In the genomic region with DNA sequence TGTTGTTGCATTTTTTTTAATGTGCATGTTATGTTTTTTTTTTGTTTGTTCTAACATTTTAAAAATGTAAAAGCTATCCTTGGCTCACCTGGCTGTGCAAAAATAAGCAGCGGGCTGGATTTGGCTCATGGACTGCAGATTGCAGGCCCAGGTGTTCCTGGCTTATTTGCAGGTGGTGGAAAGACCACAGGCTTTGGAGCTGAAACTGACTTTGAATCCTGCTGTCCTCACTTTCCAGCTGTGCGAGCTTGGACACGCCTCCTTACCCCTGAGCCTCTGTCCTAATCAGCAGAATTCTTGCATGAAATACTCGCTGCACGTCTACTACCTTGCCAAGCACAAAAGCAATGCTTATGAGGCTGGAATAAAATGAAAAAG, we compare ENCODE assay signal across 30 cellular contexts.
DNase-seq lines count a peak whose midpoint lies in the region; ATAC-seq, FAIRE-seq and TF ChIP-seq lines count a peak whose summit lies in the region.
"Had no signal": no experiment of that assay in that cellular context is flagged by ENCODE, and none has a peak within 500 bp of the region (broad histone marks: within the 10 kb centered on the region; RNA-seq: fewer than 3 reads in every experiment).

No MANE protein-coding gene starts in this region.

- 79% methylated on average over 5 of the region's 5 CpGs for WGBS in mesenchymal stem cell

- DNase-seq in PC-3, result no peak
- peak; percentile 68 for DNase-seq in epithelial cell of esophagus (ENCODE audit: low read depth)
- DNase-seq in mesenchymal stem cell, result no peak
- DNase-seq in urothelium cell line (ENCODE audit: low spot score), result no peak
- no peak for DNase-seq in dorsolateral prefrontal cortex
- DNase-seq in substantia nigra (lab: John Stamatoyannopoulos, UW), result no peak
- DNase-seq in activated T-cell treated with anti-CD3 and anti-CD28 coated beads, Interleukin-2, amount 50 U/mL, for 4 hours, result no peak
- DNase-seq: ACHN; activated CD4-positive, alpha-beta T cell treated with anti-CD3 and anti-CD28 coated beads for 48 hours; activated CD8-positive, alpha-beta memory T cell treated with anti-CD3 and anti-CD28 coated beads for 24 hours; activated gamma-delta T cell treated with Interleukin-2 at 50 U/mL for 16 hours; BE2C; DMS153; effector memory CD4-positive, alpha-beta T cell; GOT3; heart left ventricle; naive B cell; NCI-H1092 treated with DMSO at 0.1 percent for 48 hours; NCI-H1930; NCI-H345; NCI-H774; small intestine; stimulated activated CD4-positive, alpha-beta T cell treated with anti-CD3 and anti-CD28 coated beads, Interleukin-1b, Interleukin-23, amount 100 ng/mL, for 48 hours; stimulated activated CD8-positive, alpha-beta memory T cell treated with anti-CD3 and anti-CD28 coated beads, Interleukin-4, amount 100 ng/mL, for 48 hours; stimulated activated naive CD8-positive, alpha-beta T cell treated with anti-CD3 and anti-CD28 coated beads, Interleukin-15, amount 100 ng/mL, for 72 hours; tibial artery had no signal

- POLR2A ChIA-PET in PC-3 (lab: Charles Lee; ENCODE audit: unreplicated experiment), result no interaction called here

- H3K4me1 ChIP-seq in PC-3 (ENCODE audit: insufficient read depth, low read length), result peaks cover 54% of the 10 kb centered on the region
- peaks cover 34% of the 10 kb centered on the region for H3K4me1 ChIP-seq in mesenchymal stem cell (ENCODE audit: control insufficient read depth, insufficient read depth, low read depth, low read length)

- no peaks in the 10 kb centered on the region for H3K9me3 ChIP-seq in PC-3 (ENCODE audit: low read length)
- no peaks in the 10 kb centered on the region for H3K9me3 ChIP-seq in mesenchymal stem cell (ENCODE audit: control insufficient read depth, low read length)
- H3K9me3 ChIP-seq: BE2C, heart left ventricle, tibial artery had no signal

- H3K4me2 ChIP-seq in PC-3 (ENCODE audit: low read length) (peak overlapping the region; percentile 4; the same call in 1 of the 2 replicates), mesenchymal stem cell (ENCODE audit: low read length, poor library complexity, severe bottlenecking) (no peak overlapping the region)

- ATAC-seq in PC-3, result no peak
- ATAC-seq in activated T-cell treated with anti-CD3 and anti-CD28 coated beads, Interleukin-2, amount 50 U/mL, for 4 hours, result no peak
- ATAC-seq: esophagus mucosa; heart left ventricle; stimulated activated naive CD8-positive, alpha-beta T cell treated with anti-CD3 and anti-CD28 coated beads, Interleukin-15, amount 100 ng/mL, for 72 hours had no signal

- H2BK15ac ChIP-seq in mesenchymal stem cell (ENCODE audit: low read depth, poor library complexity, severe bottlenecking), result no peak overlapping the region

- no TSS peak for BruUV-seq in PC-3 (replicated peaks; lab: Mats Ljungman, UMichigan)

- H3K27me3 ChIP-seq in PC-3 (ENCODE audit: low read length) (no peaks in the 10 kb centered on the region), mesenchymal stem cell (ENCODE audit: control insufficient read depth in 1 of 2, insufficient read depth in 1 of 2, low read length in 2 of 2) (peaks cover 0 to 5% of the 10 kb centered on the region in 2 experiments), dorsolateral prefrontal cortex (peaks cover 0 to 4% (median 0%) of the 10 kb centered on the region in 45 donors)
- H3K27me3 ChIP-seq: BE2C, heart left ventricle, tibial artery had no signal

- no peaks in the 10 kb centered on the region for H3K9me2 ChIP-seq in PC-3 (replicated peaks; ENCODE audit: low read length)

- CTCF ChIA-PET in PC-3 (lab: Charles Lee), result interaction anchor here (0.6 kb wide), 1 partner anchor 916 kb away, joined by 4 read pairs; no protein-coding TSS in a partner anchor

- no peak overlapping the region for H2BK12ac ChIP-seq in mesenchymal stem cell (ENCODE audit: low read length in 2 of 2)

- H4K91ac ChIP-seq in mesenchymal stem cell (ENCODE audit: low read length), result no peak overlapping the region

- H3K27me3 Mint-ChIP-seq in activated T-cell treated with anti-CD3 and anti-CD28 coated beads, Interleukin-2, amount 50 U/mL, for 4 hours (ENCODE audit: low read depth), result peaks cover 16% of the 10 kb centered on the region

- no peaks in the 10 kb centered on the region for H4K20me1 ChIP-seq in PC-3 (ENCODE audit: low read length)

- H3K4me3 ChIP-seq in PC-3 (ENCODE audit: low read length) (no peak overlapping the region), epithelial cell of esophagus (ENCODE audit: low read length) (no peak overlapping the region), mesenchymal stem cell (ENCODE audit: insufficient read depth in 1 of 2, low read depth in 1 of 2, low read length in 2 of 2) (no peak overlapping the region), dorsolateral prefrontal cortex (no peak overlapping the region)
- H3K4me3 ChIP-seq: heart left ventricle, tibial artery had no signal

- H3K36me3 ChIP-seq in PC-3 (ENCODE audit: low read depth, low read length), result no peaks in the 10 kb centered on the region
- H3K36me3 ChIP-seq in mesenchymal stem cell (ENCODE audit: control insufficient read depth in 1 of 2, insufficient read depth in 2 of 2, low read depth in 1 of 2, low read length in 2 of 2), result no peaks in the 10 kb centered on the region
- H3K36me3 ChIP-seq: BE2C, heart left ventricle, tibial artery had no signal

- H3K36me3 Mint-ChIP-seq in activated T-cell treated with anti-CD3 and anti-CD28 coated beads, Interleukin-2, amount 50 U/mL, for 4 hours (ENCODE audit: insufficient read depth), result no peaks in the 10 kb centered on the region
- H3K36me3 Mint-ChIP-seq: mesothelial cell of epicardium, naive B cell had no signal

- intact Hi-C loops in PC-3 (cut with micrococcal nuclease) (no loop called here), dorsolateral prefrontal cortex (cut with DNase I) (loop anchor here in 1 of 2 donors (5.0 kb wide), 1 partner anchor 88 kb away; no protein-coding TSS in a partner anchor)

- no peaks in the 10 kb centered on the region for H3K79me1 ChIP-seq in mesenchymal stem cell (replicated peaks; ENCODE audit: low read length, poor library complexity, severe bottlenecking)

- no peak for FAIRE-seq in urothelium cell line (lab: Jason Lieb, UNC)
- FAIRE-seq: small intestine had no signal

- no peak overlapping the region for H3K4ac ChIP-seq in mesenchymal stem cell (ENCODE audit: low read depth in 1 of 2, low read length in 2 of 2)

- H3K23ac ChIP-seq in mesenchymal stem cell (ENCODE audit: low read length in 2 of 2), result no peak overlapping the region

- no peak overlapping the region for H2AK5ac ChIP-seq in mesenchymal stem cell (ENCODE audit: low read length, severe bottlenecking)

- H4K8ac ChIP-seq in mesenchymal stem cell (ENCODE audit: low read length), result no peak overlapping the region

- no peak overlapping the region for H2BK120ac ChIP-seq in mesenchymal stem cell (ENCODE audit: low read depth, low read length)

- peaks cover 6% of the 10 kb centered on the region for H3K4me1 Mint-ChIP-seq in activated T-cell treated with anti-CD3 and anti-CD28 coated beads, Interleukin-2, amount 50 U/mL, for 4 hours (ENCODE audit: low read depth)
- H3K4me1 Mint-ChIP-seq: naive B cell had no signal

- H2AFZ ChIP-seq in PC-3 (ENCODE audit: low read length) (no peak overlapping the region), mesenchymal stem cell (ENCODE audit: low read depth, low read length) (no peak overlapping the region)

- no peak overlapping the region for H3K9ac ChIP-seq in PC-3 (ENCODE audit: low read length)
- no peak overlapping the region for H3K9ac ChIP-seq in mesenchymal stem cell (ENCODE audit: low read length)

- H2BK5ac ChIP-seq in mesenchymal stem cell (ENCODE audit: low read depth, low read length, poor library complexity, severe bottlenecking), result peak overlapping the region; percentile 69

- H3F3A ChIP-seq in PC-3 (ENCODE audit: low read length, unreplicated experiment), result peaks cover 7% of the 10 kb centered on the region

- no peaks in the 10 kb centered on the region for H3K79me2 ChIP-seq in PC-3 (ENCODE audit: low read length)

- no peaks in the 10 kb centered on the region for H3K9me3 Mint-ChIP-seq in activated T-cell treated with anti-CD3 and anti-CD28 coated beads, Interleukin-2, amount 50 U/mL, for 4 hours
- H3K9me3 Mint-ChIP-seq: mesothelial cell of epicardium; naive B cell; stimulated activated naive CD8-positive, alpha-beta T cell treated with anti-CD3 and anti-CD28 coated beads, Interleukin-15, amount 100 ng/mL, for 72 hours; T-helper 2 cell treated with Interferon-gamma antibody and Interleukin-4, amounts not matched to agents 5 μg/mL and 100 μg/mL, for 36 hours had no signal

- TF ChIP-seq CTCF in C4-2B (conservative IDR thresholded peaks at IDR 0.05) (no peak), PC-3 (conservative IDR thresholded peaks at IDR 0.05; ENCODE audit: low read depth, low read length) (no peak), epithelial cell of esophagus (IDR thresholded peaks at IDR 0.05; ENCODE audit: insufficient read depth, low read depth, low read length, missing control alignments) (no peak), dorsolateral prefrontal cortex (IDR thresholded peaks at IDR 0.05 in 54 of 56, conservative IDR thresholded peaks at IDR 0.05 in 2 of 56; ENCODE audit: low read depth in 1 of 56, partially characterized antibody in 56 of 56) (no peak)

- H3K4me3 Mint-ChIP-seq in activated T-cell treated with anti-CD3 and anti-CD28 coated beads, Interleukin-2, amount 50 U/mL, for 4 hours, result no peak overlapping the region
- H3K4me3 Mint-ChIP-seq: mesothelial cell of epicardium; naive B cell; stimulated activated naive CD8-positive, alpha-beta T cell treated with anti-CD3 and anti-CD28 coated beads, Interleukin-15, amount 100 ng/mL, for 72 hours; T-helper 2 cell treated with Interferon-gamma antibody and Interleukin-4, amounts not matched to agents 5 μg/mL and 100 μg/mL, for 36 hours had no signal

- no peak overlapping the region for H3K18ac ChIP-seq in mesenchymal stem cell (ENCODE audit: low read depth in 1 of 2, low read length in 2 of 2)

- no peak overlapping the region for H3K14ac ChIP-seq in mesenchymal stem cell (ENCODE audit: low read length in 2 of 2)

- H3K27ac ChIP-seq in C4-2B, result peak overlapping the region; percentile 83
- peak overlapping the region; percentile 60 for H3K27ac ChIP-seq in PC-3 (ENCODE audit: low read length)
- peak overlapping the region; percentile 75 for H3K27ac ChIP-seq in mesenchymal stem cell (ENCODE audit: low read length, poor library complexity, severe bottlenecking)
- peak overlapping the region in 9 of 59 donors; percentile 1 to 84 (median 61) for H3K27ac ChIP-seq in dorsolateral prefrontal cortex
- H3K27ac ChIP-seq in substantia nigra (ENCODE audit: low read depth, low read length, poor library complexity, severe bottlenecking), result no peak overlapping the region
- H3K27ac ChIP-seq: tibial artery had no signal
